In genomic region chr3:80424951-80425350, GRCh38 we compare ENCODE assay signal across 28 cellular contexts.
A peak's percentile ranks its signal among the peaks of the same experiment; 100 is the strongest.
DNase-seq lines count a peak whose midpoint lies in the region; ATAC-seq, FAIRE-seq and TF ChIP-seq lines count a peak whose summit lies in the region.
"Had no signal": no experiment of that assay in that cellular context is flagged by ENCODE, and none has a peak within 500 bp of the region (broad histone marks: within the 10 kb centered on the region; RNA-seq: fewer than 3 reads in every experiment).

No MANE protein-coding gene starts in this region.

- BruUV-seq in PC-9 (replicated peaks; lab: Mats Ljungman, UMichigan) = no TSS peak
- no TSS peak for BruUV-seq in endothelial cell of umbilical vein (replicated peaks; lab: Mats Ljungman, UMichigan)

- intact Hi-C loops in PC-9 (cut with micrococcal nuclease; ENCODE audit: unreplicated experiment) = no loop called here
- intact Hi-C loops in endothelial cell of umbilical vein (cut with micrococcal nuclease) = no loop called here

- no peaks in the 10 kb centered on the region for H3K36me3 Mint-ChIP-seq in natural killer cell treated with Interleukin-12 subunit alpha and Interleukin-12 subunit beta and Interleukin-15 and Interleukin-18, amount 100 ng/mL, for 72 hours
- H3K36me3 Mint-ChIP-seq: CD14-positive monocyte; CD4-positive, alpha-beta memory T cell; CD4-positive, CD25-positive, alpha-beta regulatory T cell; CD8-positive, alpha-beta memory T cell had no signal

- peaks cover 34% of the 10 kb centered on the region for H3K9me3 Mint-ChIP-seq in natural killer cell treated with Interleukin-12 subunit alpha and Interleukin-12 subunit beta and Interleukin-15 and Interleukin-18, amount 100 ng/mL, for 72 hours

- H3K4me2 ChIP-seq in PC-9 = no peak overlapping the region
- H3K4me2 ChIP-seq in endothelial cell of umbilical vein (ENCODE audit: insufficient read depth, low read length) = no peak overlapping the region
- H3K4me2 ChIP-seq: BLaER1 had no signal

- H3K27ac ChIP-seq in ACC112 (ENCODE audit: low read depth, low read length) = no peak overlapping the region
- H3K27ac ChIP-seq in PC-9 = no peak overlapping the region
- H3K27ac ChIP-seq in endothelial cell of umbilical vein (ENCODE audit: insufficient read depth, low read depth, low read length) = no peak overlapping the region
- H3K27ac ChIP-seq: 22Rv1, BLaER1 had no signal

- H3K27me3 Mint-ChIP-seq in natural killer cell treated with Interleukin-12 subunit alpha and Interleukin-12 subunit beta and Interleukin-15 and Interleukin-18, amount 100 ng/mL, for 72 hours = no peaks in the 10 kb centered on the region
- H3K27me3 Mint-ChIP-seq: B cell; CD4-positive, alpha-beta memory T cell; CD4-positive, CD25-positive, alpha-beta regulatory T cell; CD8-positive, alpha-beta memory T cell had no signal

- H3K9me3 ChIP-seq in PC-9 (ENCODE audit: insufficient read depth, low read depth) (no peaks in the 10 kb centered on the region), endothelial cell of umbilical vein (replicated peaks; ENCODE audit: control insufficient read depth, insufficient read depth, low read length) (no peaks in the 10 kb centered on the region)
- H3K9me3 ChIP-seq: BLaER1 had no signal

- FAIRE-seq in endothelial cell of umbilical vein (lab: Jason Lieb, UNC) = no peak
- FAIRE-seq: A204.1, GM12878, GM12892, GM18507 had no signal

- no peak overlapping the region for H3K9ac ChIP-seq in endothelial cell of umbilical vein (replicated peaks; ENCODE audit: extremely low read depth, insufficient read depth, low read length)
- H3K9ac ChIP-seq: BLaER1 had no signal

- H3K79me2 ChIP-seq in ACC112 (ENCODE audit: control insufficient read depth, insufficient read depth, low read length, unreplicated experiment) = no peaks in the 10 kb centered on the region
- no peaks in the 10 kb centered on the region for H3K79me2 ChIP-seq in PC-9 (ENCODE audit: low read depth)
- no peaks in the 10 kb centered on the region for H3K79me2 ChIP-seq in endothelial cell of umbilical vein (ENCODE audit: control insufficient read depth, insufficient read depth, low read length)

- no peak overlapping the region for H3K27ac Mint-ChIP-seq in natural killer cell treated with Interleukin-12 subunit alpha and Interleukin-12 subunit beta and Interleukin-15 and Interleukin-18, amount 100 ng/mL, for 72 hours
- H3K27ac Mint-ChIP-seq: B cell; CD14-positive monocyte; CD4-positive, alpha-beta memory T cell; CD4-positive, CD25-positive, alpha-beta regulatory T cell; CD8-positive, alpha-beta memory T cell had no signal

- no peaks in the 10 kb centered on the region for H3F3A ChIP-seq in PC-9 (ENCODE audit: insufficient read depth, low read depth)

- no peak overlapping the region for H3K4me3 Mint-ChIP-seq in natural killer cell treated with Interleukin-12 subunit alpha and Interleukin-12 subunit beta and Interleukin-15 and Interleukin-18, amount 100 ng/mL, for 72 hours
- H3K4me3 Mint-ChIP-seq: B cell; CD14-positive monocyte; CD4-positive, alpha-beta memory T cell; CD8-positive, alpha-beta memory T cell had no signal

- no peak for TF ChIP-seq POLR2A in endothelial cell of umbilical vein (IDR thresholded peaks at IDR 0.05; ENCODE audit: low read depth, low read length)

- no peak for ATAC-seq in HG02642 (IDR thresholded peaks at IDR 0.05; ENCODE audit: poor library complexity, unreplicated experiment)
- ATAC-seq in natural killer cell treated with Interleukin-12 subunit alpha and Interleukin-12 subunit beta and Interleukin-15 and Interleukin-18, amount 100 ng/mL, for 72 hours = no peak
- ATAC-seq: GM12878 had no signal

- no peak overlapping the region for H3K4me3 ChIP-seq in ACC112 (ENCODE audit: low read depth, low read length)
- H3K4me3 ChIP-seq in PC-9 = no peak overlapping the region
- no peak overlapping the region for H3K4me3 ChIP-seq in endothelial cell of umbilical vein (replicated peaks in 1 of 3; ENCODE audit: insufficient read depth in 1 of 3, low read depth in 1 of 3, low read length in 3 of 3)
- H3K4me3 ChIP-seq: BLaER1, GM12878 had no signal

- H3K4me1 ChIP-seq in ACC112 (ENCODE audit: control insufficient read depth, insufficient read depth, low read length, unreplicated experiment) (peaks cover 7% of the 10 kb centered on the region), PC-9 (replicated peaks; ENCODE audit: insufficient read depth) (no peaks in the 10 kb centered on the region), endothelial cell of umbilical vein (ENCODE audit: control insufficient read depth, extremely low read depth, insufficient read depth, low read length) (no peaks in the 10 kb centered on the region)
- H3K4me1 ChIP-seq: BLaER1 had no signal

- no peaks in the 10 kb centered on the region for H3K27me3 ChIP-seq in ACC112 (ENCODE audit: insufficient read depth, low read length)
- no peaks in the 10 kb centered on the region for H3K27me3 ChIP-seq in PC-9 (ENCODE audit: insufficient read depth, low read depth)
- H3K27me3 ChIP-seq in endothelial cell of umbilical vein (ENCODE audit: control insufficient read depth in 2 of 2, insufficient read depth in 2 of 2, low read length in 2 of 2) = no peaks in the 10 kb centered on the region
- H3K27me3 ChIP-seq: BLaER1 had no signal

- H2AFZ ChIP-seq in ACC112 (ENCODE audit: low read length, unreplicated experiment) (peak overlapping the region; percentile 1), PC-9 (0 out of 2 replicates have a peak overlapping the region, but pooled peaks have one; percentile 48), endothelial cell of umbilical vein (ENCODE audit: low read depth, low read length) (no peak overlapping the region)

- H3K4me1 Mint-ChIP-seq in natural killer cell treated with Interleukin-12 subunit alpha and Interleukin-12 subunit beta and Interleukin-15 and Interleukin-18, amount 100 ng/mL, for 72 hours (ENCODE audit: low read depth in 2 of 2) = no peaks in the 10 kb centered on the region
- H3K4me1 Mint-ChIP-seq: B cell; CD14-positive monocyte; CD4-positive, alpha-beta memory T cell; CD4-positive, CD25-positive, alpha-beta regulatory T cell; CD8-positive, alpha-beta memory T cell had no signal

- no peaks in the 10 kb centered on the region for H3K9me2 ChIP-seq in PC-9 (ENCODE audit: insufficient read depth)

- dilution Hi-C loops in endothelial cell of umbilical vein (cut with MboI; ENCODE audit: extremely low pct_ligation_motif_present, low sequenced_read_pairs) = no loop called here

- no peaks in the 10 kb centered on the region for H3K36me3 ChIP-seq in ACC112 (ENCODE audit: insufficient read depth, low read length)
- no peaks in the 10 kb centered on the region for H3K36me3 ChIP-seq in PC-9 (ENCODE audit: low read depth)
- no peaks in the 10 kb centered on the region for H3K36me3 ChIP-seq in endothelial cell of umbilical vein (ENCODE audit: control insufficient read depth in 2 of 2, extremely low read depth in 1 of 2, insufficient read depth in 2 of 2, low read length in 2 of 2)
- H3K36me3 ChIP-seq: BLaER1 had no signal

- H3K9me1 ChIP-seq in endothelial cell of umbilical vein (replicated peaks; ENCODE audit: control insufficient read depth, extremely low read depth, insufficient read depth, low read length) = no peaks in the 10 kb centered on the region

- POLR2A ChIA-PET in PC-9 (lab: Charles Lee; ENCODE audit: unreplicated experiment) = no interaction called here
- POLR2A ChIA-PET in endothelial cell of umbilical vein (lab: Charles Lee) = no interaction called here

- CTCF ChIA-PET in PC-9 (lab: Charles Lee) (no interaction called here), endothelial cell of umbilical vein (lab: Charles Lee) (no interaction called here)

- H4K20me1 ChIP-seq in PC-9 (ENCODE audit: insufficient read depth) (no peaks in the 10 kb centered on the region), endothelial cell of umbilical vein (replicated peaks; ENCODE audit: control insufficient read depth, extremely low read depth, insufficient read depth, low read length) (no peaks in the 10 kb centered on the region)
- H4K20me1 ChIP-seq: BLaER1 had no signal

- TF ChIP-seq CTCF in PC-9 (conservative IDR thresholded peaks at IDR 0.05) (no peak), endothelial cell of umbilical vein (IDR thresholded peaks at IDR 0.05; ENCODE audit: extremely low read depth in 1 of 2, insufficient read depth in 1 of 2, low read depth in 1 of 2, low read length in 2 of 2) (no peak)

- no peak for DNase-seq in PC-9
- DNase-seq in endothelial cell of umbilical vein (ENCODE audit: low read depth, low spot score) = peak; percentile 28
- DNase-seq in iris pigment epithelial cell (ENCODE audit: low read depth) = peak; percentile 10
- DNase-seq in stimulated activated naive CD4-positive, alpha-beta T cell treated with Interleukin-2 at 50 U/mL for 16 hours (lab: John Stamatoyannopoulos, UW) = no peak
- no peak for DNase-seq in natural killer cell treated with Interleukin-12 subunit alpha and Interleukin-12 subunit beta and Interleukin-15 and Interleukin-18, amount 100 ng/mL, for 72 hours (ENCODE audit: low spot score)
- DNase-seq: AML-193; C1 segment of cervical spinal cord; CD4-positive, alpha-beta memory T cell; CD4-positive, CD25-positive, alpha-beta regulatory T cell; CD8-positive, alpha-beta memory T cell; COR-L47; DMS 273 treated with DMSO at 0.1 percent for 48 hours; DMS153; DMS53; DMS79; DND-41; EL; GDM1 had no signal

TF ChIP-seq in endothelial cell of umbilical vein, 7 proteins besides CTCF, POLR2A, EP300 and RAD21:
- TF ChIP-seq POLR2AphosphoS5 (IDR thresholded peaks at IDR 0.05; ENCODE audit: insufficient read depth, low read depth, low read length) (no peak), FOS (IDR thresholded peaks at IDR 0.05; ENCODE audit: borderline replicate concordance, insufficient read depth, low read length) (no peak), GATA2 (IDR thresholded peaks at IDR 0.05; ENCODE audit: insufficient read depth, insufficient read length, low read depth, low read length) (no peak), JUN (IDR thresholded peaks at IDR 0.05; ENCODE audit: borderline replicate concordance, insufficient read depth, insufficient read length, low read depth) (no peak), EZH2 (IDR thresholded peaks at IDR 0.05; ENCODE audit: borderline replicate concordance, low read depth, low read length, severe bottlenecking) (no peak), MYC (IDR thresholded peaks at IDR 0.05; ENCODE audit: low read depth, low read length) (no peak)
- TF ChIP-seq, protein P1, sequence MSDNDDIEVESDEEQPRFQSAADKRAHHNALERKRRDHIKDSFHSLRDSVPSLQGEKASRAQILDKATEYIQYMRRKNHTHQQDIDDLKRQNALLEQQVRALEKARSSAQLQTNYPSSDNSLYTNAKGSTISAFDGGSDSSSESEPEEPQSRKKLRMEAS (IDR thresholded peaks at IDR 0.05; ENCODE audit: insufficient read depth, insufficient read length) = no peak
TF ChIP-seq in endothelial cell of umbilical vein: peak in this region for 0.

Comparison
In these comparisons a context has a peak if more than half of its experiments do, and no peak if none do; other contexts are left out.
1. DNase-seq: peak in endothelial cell of umbilical vein (single experiment) and iris pigment epithelial cell (single experiment); none in PC-9 (0 of 2), stimulated activated naive CD4-positive, alpha-beta T cell treated with Interleukin-2 at 50 U/mL for 16 hours (single experiment) and natural killer cell treated with Interleukin-12 subunit alpha and Interleukin-12 subunit beta and Interleukin-15 and Interleukin-18, amount 100 ng/mL, for 72 hours (single experiment).